ENCODE assay signal across 20 cellular contexts in genomic region chr4:156322592-156322991, GRCh38.
DNase-seq lines count a peak whose midpoint lies in the region; FAIRE-seq and TF ChIP-seq lines count a peak whose summit lies in the region.
"Had no signal": no experiment of that assay in that cellular context is flagged by ENCODE, and none has a peak within 500 bp of the region (broad histone marks: within the 10 kb centered on the region; RNA-seq: fewer than 3 reads in every experiment).

No MANE protein-coding gene starts in this region.

- intact Hi-C loops in left ventricle myocardium inferior (cut with micrococcal nuclease): no loop called here
- intact Hi-C loops in sigmoid colon (cut with DNase I): no loop called here

- H3K4me1 ChIP-seq in ACC112 (ENCODE audit: control insufficient read depth, insufficient read depth, low read length, unreplicated experiment) (peaks cover 32% of the 10 kb centered on the region), left ventricle myocardium inferior (no peaks in the 10 kb centered on the region), sigmoid colon (no peaks in the 10 kb centered on the region)
- H3K4me1 ChIP-seq: A549, esophagus squamous epithelium had no signal

- H2AFZ ChIP-seq in ACC112 (ENCODE audit: low read length, unreplicated experiment): peak overlapping the region; percentile 37
- H2AFZ ChIP-seq: PC-9 had no signal

- no peaks in the 10 kb centered on the region for H3K79me2 ChIP-seq in ACC112 (ENCODE audit: control insufficient read depth, insufficient read depth, low read length, unreplicated experiment)

- H3K4me1 Mint-ChIP-seq in HFFc6 (ENCODE audit: low read depth): peaks cover 41% of the 10 kb centered on the region
- H3K4me1 Mint-ChIP-seq: natural killer cell had no signal

- H3K4me3 Mint-ChIP-seq in HFFc6: peak overlapping the region; percentile 55
- H3K4me3 Mint-ChIP-seq: activated CD8-positive, alpha-beta T cell treated with anti-CD3 and anti-CD28 coated beads, Interleukin-2, amount 10 ng/mL, durations not matched to agents 7 days and 5 days; natural killer cell; type B pancreatic cell had no signal

- TF ChIP-seq EP300 in sigmoid colon (IDR thresholded peaks at IDR 0.05): no peak

- TF ChIP-seq POLR2A in sigmoid colon (IDR thresholded peaks at IDR 0.05): no peak

- 0 out of 2 replicates have a peak, but pooled peaks cover under 1% of the 10 kb centered on the region for H3K36me3 Mint-ChIP-seq in HFFc6 (ENCODE audit: low read depth)
- H3K36me3 Mint-ChIP-seq: natural killer cell, type B pancreatic cell had no signal

- H3K4me3 ChIP-seq in ACC112 (ENCODE audit: low read depth, low read length): peak overlapping the region; percentile 45; the same call in 1 of the 2 replicates
- no peak overlapping the region for H3K4me3 ChIP-seq in astrocyte of the spinal cord (ENCODE audit: low read depth, low read length)
- no peak overlapping the region for H3K4me3 ChIP-seq in left ventricle myocardium inferior
- H3K4me3 ChIP-seq in sigmoid colon: no peak overlapping the region
- H3K4me3 ChIP-seq: A549, esophagus squamous epithelium, GM12878, PC-9 had no signal

- in situ Hi-C loops in astrocyte of the spinal cord (cut with HindIII; ENCODE audit: low sequenced_read_pairs): no loop called here

- H3K27ac ChIP-seq in ACC112 (ENCODE audit: low read depth, low read length) (peak overlapping the region; percentile 87), left ventricle myocardium inferior (replicated peaks) (no peak overlapping the region), sigmoid colon (no peak overlapping the region)
- H3K27ac ChIP-seq: A549, esophagus squamous epithelium, PC-9 had no signal

- DNase-seq in HFFc6: peak; percentile 82
- peak; percentile 86 for DNase-seq in astrocyte of the spinal cord (ENCODE audit: low read depth, low spot score)
- DNase-seq in hepatic stellate cell (ENCODE audit: low spot score): peak; percentile 14
- no peak for DNase-seq in left ventricle myocardium inferior
- no peak for DNase-seq in GM19239 (ENCODE audit: insufficient read length, low spot score)
- no peak for DNase-seq in stimulated activated CD8-positive, alpha-beta memory T cell treated with anti-CD3 and anti-CD28 coated beads, Interleukin-4, amount 100 ng/mL, for 48 hours
- no peak for DNase-seq in sigmoid colon
- DNase-seq: activated CD8-positive, alpha-beta T cell treated with anti-CD3 and anti-CD28 coated beads, Interleukin-2, amount 10 ng/mL, durations not matched to agents 7 days and 5 days; cerebellar nuclear complex; DMS 273 treated with DMSO at 0.1 percent for 48 hours; esophagus squamous epithelium; left cardiac atrium; natural killer cell; NCI-H1105; PC-9; T1000 had no signal

- peak overlapping the region; percentile 78 for H3K27ac Mint-ChIP-seq in HFFc6
- H3K27ac Mint-ChIP-seq: activated CD8-positive, alpha-beta T cell treated with anti-CD3 and anti-CD28 coated beads, Interleukin-2, amount 10 ng/mL, durations not matched to agents 7 days and 5 days; natural killer cell; type B pancreatic cell had no signal

- no peaks in the 10 kb centered on the region for H3K36me3 ChIP-seq in ACC112 (ENCODE audit: insufficient read depth, low read length)
- H3K36me3 ChIP-seq in left ventricle myocardium inferior: no peaks in the 10 kb centered on the region
- H3K36me3 ChIP-seq in sigmoid colon: no peaks in the 10 kb centered on the region
- H3K36me3 ChIP-seq: esophagus squamous epithelium had no signal

- H3K9me3 ChIP-seq in left ventricle myocardium inferior (replicated peaks) (peaks cover 5% of the 10 kb centered on the region), sigmoid colon (no peaks in the 10 kb centered on the region)
- H3K9me3 ChIP-seq: A549, esophagus squamous epithelium had no signal

- H3K27me3 Mint-ChIP-seq in HFFc6 (ENCODE audit: insufficient read depth): no peaks in the 10 kb centered on the region; the same call in 1 of the 2 replicates
- H3K27me3 Mint-ChIP-seq: type B pancreatic cell had no signal

- FAIRE-seq in GM19239 (lab: Jason Lieb, UNC): no peak
- FAIRE-seq: A549, GM12878 had no signal

- H3K9me3 Mint-ChIP-seq in HFFc6: peaks cover 2% of the 10 kb centered on the region

- no peaks in the 10 kb centered on the region for H3K27me3 ChIP-seq in ACC112 (ENCODE audit: insufficient read depth, low read length)
- no peaks in the 10 kb centered on the region for H3K27me3 ChIP-seq in left ventricle myocardium inferior (ENCODE audit: low read depth)
- no peaks in the 10 kb centered on the region for H3K27me3 ChIP-seq in sigmoid colon
- H3K27me3 ChIP-seq: esophagus squamous epithelium had no signal

- no peak for TF ChIP-seq CTCF in HFFc6 (IDR thresholded peaks at IDR 0.05)
- TF ChIP-seq CTCF in astrocyte of the spinal cord (IDR thresholded peaks at IDR 0.05; ENCODE audit: low read depth, low read length): no peak
- no peak for TF ChIP-seq CTCF in left ventricle myocardium inferior (IDR thresholded peaks at IDR 0.05; ENCODE audit: borderline replicate concordance)
- TF ChIP-seq CTCF in sigmoid colon (IDR thresholded peaks at IDR 0.05): no peak

Comparison
In these comparisons a context has a peak if more than half of its experiments do, and no peak if none do; other contexts are left out.
1. DNase-seq: peak in HFFc6 (single experiment), astrocyte of the spinal cord (single experiment) and hepatic stellate cell (single experiment); none in left ventricle myocardium inferior (single experiment), GM19239 (single experiment), stimulated activated CD8-positive, alpha-beta memory T cell treated with anti-CD3 and anti-CD28 coated beads, Interleukin-4, amount 100 ng/mL, for 48 hours (single experiment) and sigmoid colon (single experiment).